In the genomic region with DNA sequence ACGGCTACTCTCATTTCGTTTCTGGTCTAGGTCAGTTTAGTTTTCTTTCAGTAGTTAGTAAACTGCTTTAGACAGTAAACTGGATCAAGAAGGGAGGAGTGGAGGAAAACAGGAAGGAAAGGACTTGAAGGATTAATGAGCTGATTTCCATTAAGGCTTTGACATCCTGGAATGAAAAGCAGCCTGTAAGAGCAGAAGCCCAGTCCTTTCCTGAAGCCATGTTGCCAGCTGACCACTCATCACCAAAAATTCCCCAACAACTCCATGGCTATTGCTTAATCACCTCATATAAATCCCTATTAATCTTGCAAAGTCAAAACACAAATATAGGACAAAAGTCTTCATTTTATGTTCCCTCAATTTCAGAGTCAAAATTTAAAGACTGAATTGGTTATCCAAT, we compare ENCODE assay signal across 13 cellular contexts.
DNase-seq lines count a peak whose midpoint lies in the region; ATAC-seq and TF ChIP-seq lines count a peak whose summit lies in the region.
"Had no signal": no experiment of that assay in that cellular context is flagged by ENCODE, and none has a peak within 500 bp of the region (broad histone marks: within the 10 kb centered on the region; RNA-seq: fewer than 3 reads in every experiment).

No MANE protein-coding gene starts in this region.

- H3K4me3 ChIP-seq in gastroesophageal sphincter (no peak overlapping the region), skeletal muscle tissue (ENCODE audit: low read length in 3 of 3) (no peak overlapping the region), MM.1S (ENCODE audit: low read length) (no peak overlapping the region)

- peak; percentile 65 for ATAC-seq in gastroesophageal sphincter
- ATAC-seq in GM21825 (IDR thresholded peaks at IDR 0.05; ENCODE audit: unreplicated experiment), result no peak
- ATAC-seq: stimulated activated memory B cell treated with anti-CD40 and anti-IgM and Interleukin-4, amounts not matched to agents 10 μg/mL and 1 μg/mL and 100 μg/mL, for 72 hours had no signal

- TF ChIP-seq POLR2A in gastroesophageal sphincter (IDR thresholded peaks at IDR 0.05), result no peak

- H2AFZ ChIP-seq in MM.1S (ENCODE audit: low read length), result no peak overlapping the region

- TF ChIP-seq CTCF in gastroesophageal sphincter (IDR thresholded peaks at IDR 0.05) (no peak), MM.1S (IDR thresholded peaks at IDR 0.05; ENCODE audit: low read length) (no peak)

- no peaks in the 10 kb centered on the region for H3K9me3 ChIP-seq in gastroesophageal sphincter
- no peaks in the 10 kb centered on the region for H3K9me3 ChIP-seq in skeletal muscle tissue (ENCODE audit: control insufficient read depth in 3 of 3, low read length in 3 of 3)
- H3K9me3 ChIP-seq in MM.1S (replicated peaks; ENCODE audit: insufficient read depth, low read length), result no peaks in the 10 kb centered on the region

- H4K20me1 ChIP-seq in MM.1S (ENCODE audit: insufficient read depth, low read length), result no peaks in the 10 kb centered on the region

- H3K4me1 ChIP-seq in gastroesophageal sphincter (peaks cover 31 to 74% (median 37%) of the 10 kb centered on the region in 3 donors), skeletal muscle tissue (ENCODE audit: control insufficient read depth in 3 of 3, insufficient read depth in 3 of 3, low read length in 3 of 3) (peaks cover 34 to 49% (median 36%) of the 10 kb centered on the region in 3 donors), MM.1S (ENCODE audit: low read length) (no peaks in the 10 kb centered on the region)

- H3K36me3 ChIP-seq in gastroesophageal sphincter (no peaks in the 10 kb centered on the region), skeletal muscle tissue (ENCODE audit: control insufficient read depth in 3 of 3, insufficient read depth in 3 of 3, low read length in 3 of 3) (no peaks in the 10 kb centered on the region), MM.1S (replicated peaks; ENCODE audit: insufficient read depth, low read length) (no peaks in the 10 kb centered on the region)

- H3K27ac ChIP-seq in gastroesophageal sphincter (peak overlapping the region; percentile 40 to 85 (median 80)), skeletal muscle tissue (ENCODE audit: low read depth, low read length) (peak overlapping the region; percentile 52), MM.1S (ENCODE audit: low read length) (no peak overlapping the region)

- no peak for TF ChIP-seq EP300 in gastroesophageal sphincter (IDR thresholded peaks at IDR 0.05)

- no peaks in the 10 kb centered on the region for H3K79me2 ChIP-seq in MM.1S (ENCODE audit: low read length)

- H3K9ac ChIP-seq in skeletal muscle tissue (ENCODE audit: low read depth in 1 of 3, low read length in 3 of 3) (no peak overlapping the region), MM.1S (ENCODE audit: low read length) (no peak overlapping the region)

- no peaks in the 10 kb centered on the region for H3F3A ChIP-seq in MM.1S (ENCODE audit: insufficient read depth, low read length)

- H3K4me2 ChIP-seq in MM.1S (ENCODE audit: low read depth, low read length), result no peak overlapping the region

- WGBS in gastroesophageal sphincter (ENCODE audit: low coverage in 1 of 2), 2 donors, result 51 to 55% methylated on average over 2 of the region's 2 CpGs

- H3K9me2 ChIP-seq in MM.1S (replicated peaks; ENCODE audit: insufficient read depth, low read length), result no peaks in the 10 kb centered on the region

- H3K27me3 ChIP-seq in gastroesophageal sphincter, result no peaks in the 10 kb centered on the region
- no peaks in the 10 kb centered on the region for H3K27me3 ChIP-seq in skeletal muscle tissue (ENCODE audit: control insufficient read depth in 3 of 3, insufficient read depth in 3 of 3, low read length in 3 of 3)
- no peaks in the 10 kb centered on the region for H3K27me3 ChIP-seq in MM.1S (replicated peaks; ENCODE audit: insufficient read depth, low read length)

- DNase-seq in GM03348 (ENCODE audit: low spot score) (peak; percentile 84), amniotic epithelial cell (ENCODE audit: low read depth) (peak; percentile 82), MM.1S (no peak), NCI-H524 treated with DMSO at 0.1 percent for 48 hours (lab: John Stamatoyannopoulos, UW) (no peak)
- DNase-seq in stimulated activated CD4-positive, alpha-beta T cell treated with anti-CD3 and anti-CD28 coated beads, Interleukin-12 subunit alpha, Interleukin-12 subunit beta, amount 100 ng/mL, for 4 hours, result no peak
- DNase-seq: activated T-cell treated with anti-CD3 and anti-CD28 coated beads, Interleukin-2, amount 50 U/mL, for 1 hour; anterior cingulate cortex; NCI-H526 treated with DMSO at 0.1 percent for 48 hours; stimulated activated CD4-positive, alpha-beta T cell treated with anti-CD3 and anti-CD28 coated beads, Interleukin-2, amount 100 ng/mL, for 24 hours had no signal

Comparison
In these comparisons a context has a peak if more than half of its experiments do, and no peak if none do; other contexts are left out.
1. DNase-seq: peak in GM03348 (single experiment) and amniotic epithelial cell (single experiment); none in stimulated activated CD4-positive, alpha-beta T cell treated with anti-CD3 and anti-CD28 coated beads, Interleukin-12 subunit alpha, Interleukin-12 subunit beta, amount 100 ng/mL, for 4 hours (single experiment), MM.1S (single experiment) and NCI-H524 treated with DMSO at 0.1 percent for 48 hours (single experiment).